Comparison of ENCODE assay signal across 19 cellular contexts in genomic region chr9:130379649-130379970, GRCh38.
"Had no signal": no experiment of that assay in that cellular context is flagged by ENCODE, and none has a peak within 500 bp of the region (broad histone marks: within the 10 kb centered on the region; RNA-seq: fewer than 3 reads in every experiment).

No MANE protein-coding gene starts in this region.

- ATAC-seq: HepG2 had no signal

- DNase-seq: IMR-90, Karpas-422, KG1, MM.1S, NCI-H1092 treated with DMSO at 0.1 percent for 48 hours, NCI-H1417, NCI-H1436 treated with DMSO at 0.1 percent for 48 hours, NCI-H1694, NCI-H187 treated with DMSO at 0.1 percent for 48 hours, NCI-H2029 treated with DMSO at 0.1 percent for 48 hours, NCI-H2171 treated with DMSO at 0.1 percent for 48 hours, NCI-H345, NCI-H446 treated with DMSO at 0.1 percent for 48 hours, NCI-H510A treated with DMSO at 0.1 percent for 48 hours, NCI-H526, SHP77, SK-N-SH, SW 1271 had no signal
